In genomic region chr12:20740972-20741371, GRCh38 we compare ENCODE assay signal across 5 cellular contexts. TPM values are rescaled to one million over a fixed set of nuclear protein-coding genes. Genes with fewer than 3 reads are reported as not detected.
"Had no signal": no experiment of that assay in that cellular context is flagged by ENCODE, and none has a peak within 500 bp of the region (broad histone marks: within the 10 kb centered on the region; RNA-seq: fewer than 3 reads in every experiment).

No MANE protein-coding gene starts in this region.

- H3K4me1 Mint-ChIP-seq: GM23338 had no signal

- H3K27ac Mint-ChIP-seq: GM23338, H9 had no signal

- ATAC-seq: GM23338 had no signal

- H3K4me3 ChIP-seq: GM23338 had no signal

- DNase-seq: H9, HCEC 1CT, IMR-90 had no signal

- H3K9me3 Mint-ChIP-seq: GM23338, H9 had no signal

- H3K4me3 Mint-ChIP-seq: GM23338, H9 had no signal

RNA-seq across cellular contexts. Expression of gene SLCO1C1, which starts 45.8 kb away (rescaled TPM):
- total RNA-seq: H9, HT-29, IMR-90 had no signal
